ENCODE assay signal across 18 cellular contexts in the genomic region with DNA sequence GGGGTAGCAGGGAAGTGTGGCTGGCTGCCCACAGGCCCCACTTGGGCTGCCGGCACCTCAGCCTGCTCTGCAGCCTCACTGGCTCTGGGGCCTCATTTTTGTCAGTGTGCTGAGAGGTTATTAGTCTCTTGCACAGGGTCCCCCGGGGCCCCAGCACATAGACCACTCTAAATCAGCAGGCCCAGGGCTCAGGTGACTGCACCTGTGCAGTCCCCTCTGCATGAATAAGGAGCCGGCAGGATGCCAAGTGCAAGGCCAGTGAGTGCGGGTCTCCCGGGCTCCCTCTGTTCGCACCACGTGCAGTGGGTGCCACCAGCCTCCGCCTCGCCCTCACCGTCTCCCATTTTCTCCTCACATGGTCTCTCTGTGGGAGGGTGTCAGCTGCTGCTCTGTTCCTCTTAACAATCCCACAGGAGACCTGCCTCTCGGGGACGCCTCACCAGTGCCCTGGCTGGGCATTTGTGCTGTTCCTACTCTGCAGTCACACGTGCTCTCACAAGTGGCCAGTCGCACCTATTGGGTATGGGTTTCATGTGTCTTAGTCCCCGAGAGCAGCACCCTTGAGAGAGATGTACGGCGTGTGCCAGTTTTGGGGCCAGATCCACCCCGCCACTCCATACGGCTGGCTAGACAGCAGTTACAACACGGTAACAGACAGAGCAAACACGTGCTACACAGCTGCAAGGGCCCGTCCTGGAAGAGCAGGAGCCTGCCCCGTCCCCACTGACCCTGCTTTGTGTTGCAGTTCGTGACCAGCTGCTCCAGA. TPM values are rescaled to one million over a fixed set of nuclear protein-coding genes. Genes with fewer than 3 reads are reported as not detected.
DNase-seq lines count a peak whose midpoint lies in the region; ATAC-seq and TF ChIP-seq lines count a peak whose summit lies in the region.
"Had no signal": no experiment of that assay in that cellular context is flagged by ENCODE, and none has a peak within 500 bp of the region (broad histone marks: within the 10 kb centered on the region; RNA-seq: fewer than 3 reads in every experiment).

No MANE protein-coding gene starts in this region.

- DNase-seq in left ventricle myocardium superior (peak; percentile 17), Right ventricle myocardium superior (no peak), NCI-H2107 (lab: John Stamatoyannopoulos, UW) (peak; percentile 59), upper lobe of right lung (no peak), NCI-H1417 treated with DMSO at 0.1 percent for 48 hours (lab: John Stamatoyannopoulos, UW) (no peak), Kasumi-1 (lab: John Stamatoyannopoulos, UW) (no peak)
- DNase-seq: BE2C; CD4-positive, CD25-positive, alpha-beta regulatory T cell; GM23248; NCI-H1048; NCI-H1694; NCI-H2081 treated with DMSO at 0.1 percent for 48 hours; NCI-H748 treated with DMSO at 0.1 percent for 48 hours; NK-92 treated with Interleukin-12 subunit alpha and Interleukin-12 subunit beta, amount 100 ng/mL, for 24 hours; Peyer's patch had no signal

- H3K4me1 ChIP-seq in upper lobe of right lung = no peaks in the 10 kb centered on the region
- H3K4me1 ChIP-seq: Peyer's patch had no signal

- peaks cover 75% of the 10 kb centered on the region for H3K36me3 ChIP-seq in upper lobe of right lung
- H3K36me3 ChIP-seq: BE2C had no signal

- intact Hi-C loops in left ventricle myocardium superior (cut with micrococcal nuclease) = no loop called here
- intact Hi-C loops in Right ventricle myocardium superior (cut with DNase I) = no loop called here
- intact Hi-C loops in upper lobe of right lung (cut with DNase I) = no loop called here

- no peaks in the 10 kb centered on the region for H3K9me3 ChIP-seq in upper lobe of right lung
- H3K9me3 ChIP-seq: BE2C, Peyer's patch had no signal

- H3K27me3 ChIP-seq in upper lobe of right lung = no peaks in the 10 kb centered on the region
- H3K27me3 ChIP-seq: BE2C, Peyer's patch had no signal

- H3K4me3 ChIP-seq in upper lobe of right lung = no peak overlapping the region
- H3K4me3 ChIP-seq: GM23248, Peyer's patch, SK-N-MC had no signal

- no peak overlapping the region for H3K27ac ChIP-seq in upper lobe of right lung
- H3K27ac ChIP-seq: GM23248, Peyer's patch, SK-N-MC had no signal

- ATAC-seq in left ventricle myocardium superior (no peak), Right ventricle myocardium superior (ENCODE audit: poor library complexity) (no peak), esophagus mucosa (peak; percentile 7), upper lobe of right lung (peak; percentile 10), HG02870 (IDR thresholded peaks at IDR 0.05; ENCODE audit: unreplicated experiment) (no peak)

- TF ChIP-seq CTCF in upper lobe of right lung (IDR thresholded peaks at IDR 0.05) = no peak

RNA-seq across cellular contexts. Expression of gene MMAB, which starts 40.4 kb away (rescaled TPM):
- total RNA-seq in left ventricle myocardium superior = 55.1 TPM
- total RNA-seq in Right ventricle myocardium superior = 68.1 TPM
- 74.2 TPM for total RNA-seq in esophagus mucosa
- 58.0 TPM for total RNA-seq in upper lobe of right lung

RNA-seq across cellular contexts. Expression of gene MVK, which starts 40.7 kb away (rescaled TPM):
- total RNA-seq in left ventricle myocardium superior (9.7 TPM), Right ventricle myocardium superior (9.4 TPM), esophagus mucosa (55.2 TPM), upper lobe of right lung (27.3 TPM)

RNA-seq across cellular contexts. Expression of gene UBE3B, which starts 55.5 kb away (rescaled TPM):
- total RNA-seq in left ventricle myocardium superior = 58.1 TPM
- 50.9 TPM for total RNA-seq in Right ventricle myocardium superior
- total RNA-seq in esophagus mucosa = 29.6 TPM
- 39.1 TPM for total RNA-seq in upper lobe of right lung

RNA-seq across cellular contexts. Expression of gene KCTD10, which starts 55.8 kb away (rescaled TPM):
- total RNA-seq in left ventricle myocardium superior (29.8 TPM), Right ventricle myocardium superior (27.1 TPM), esophagus mucosa (51.7 TPM), upper lobe of right lung (66.8 TPM)

Comparison
In these comparisons a context has a peak if more than half of its experiments do, and no peak if none do; other contexts are left out.
1. DNase-seq: peak in left ventricle myocardium superior (single experiment) and NCI-H2107 (single experiment); none in Right ventricle myocardium superior (single experiment), upper lobe of right lung (single experiment), NCI-H1417 treated with DMSO at 0.1 percent for 48 hours (single experiment) and Kasumi-1 (0 of 2).
2. ATAC-seq: peak in esophagus mucosa (single experiment) and upper lobe of right lung (single experiment); none in left ventricle myocardium superior (single experiment), Right ventricle myocardium superior (single experiment) and HG02870 (single experiment).